In the genomic region with DNA sequence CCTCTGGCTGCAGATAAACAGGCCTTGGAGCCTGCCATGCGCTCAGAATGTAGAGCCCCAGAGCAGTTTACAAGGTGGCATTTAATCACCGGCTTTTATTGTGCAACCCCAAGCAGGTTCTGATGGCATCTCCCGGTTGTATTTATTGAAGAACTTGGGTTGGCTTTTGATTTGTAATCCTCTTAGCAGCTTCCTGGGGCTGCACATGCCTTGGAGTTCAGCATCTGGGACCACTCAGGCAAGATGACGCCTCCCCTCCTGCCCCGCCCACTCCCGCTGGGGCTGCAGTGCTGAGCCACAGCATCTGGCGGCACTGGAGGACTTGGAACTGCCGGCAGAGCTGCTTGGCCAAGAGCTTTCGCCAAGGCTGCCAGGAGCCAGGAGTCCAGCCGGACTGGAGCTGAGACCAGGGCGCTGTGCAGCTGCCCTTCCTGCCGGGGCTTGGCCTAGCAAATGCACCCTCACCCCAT, we compare ENCODE assay signal across 10 cellular contexts. TPM values are rescaled to one million over a fixed set of nuclear protein-coding genes. Genes with fewer than 3 reads are reported as not detected.
A peak's percentile ranks its signal among the peaks of the same experiment; 100 is the strongest.
DNase-seq lines count a peak whose midpoint lies in the region; ATAC-seq and TF ChIP-seq lines count a peak whose summit lies in the region.
"Had no signal": no experiment of that assay in that cellular context is flagged by ENCODE, and none has a peak within 500 bp of the region (broad histone marks: within the 10 kb centered on the region; RNA-seq: fewer than 3 reads in every experiment).

No MANE protein-coding gene starts in this region.

- H3K36me3 Mint-ChIP-seq in activated naive CD8-positive, alpha-beta T cell treated with anti-CD3 and anti-CD28 coated beads, Interleukin-2, amount 50 U/mL, for 24 hours (ENCODE audit: low read depth), result no peaks in the 10 kb centered on the region
- H3K36me3 Mint-ChIP-seq: CD4-positive, CD25-positive, alpha-beta regulatory T cell had no signal

- no peaks in the 10 kb centered on the region for H3K36me3 ChIP-seq in esophagus muscularis mucosa
- no peaks in the 10 kb centered on the region for H3K36me3 ChIP-seq in muscle layer of colon (ENCODE audit: insufficient read depth, low read length)

- H3K27ac ChIP-seq in esophagus muscularis mucosa (replicated peaks in 1 of 4) (peak overlapping the region; percentile 72 to 81 (median 78)), muscle layer of colon (ENCODE audit: low read depth, low read length) (peak overlapping the region; percentile 68)

- H3K27ac Mint-ChIP-seq in activated naive CD8-positive, alpha-beta T cell treated with anti-CD3 and anti-CD28 coated beads, Interleukin-2, amount 50 U/mL, for 24 hours, result no peak overlapping the region

- no peak for TF ChIP-seq EP300 in esophagus muscularis mucosa (IDR thresholded peaks at IDR 0.05)

- H3K27me3 Mint-ChIP-seq in activated naive CD8-positive, alpha-beta T cell treated with anti-CD3 and anti-CD28 coated beads, Interleukin-2, amount 50 U/mL, for 24 hours, result peaks cover 11% of the 10 kb centered on the region

- H3K4me3 ChIP-seq in esophagus muscularis mucosa, result peak overlapping the region in 1 of 4 donors; percentile 27
- H3K4me3 ChIP-seq in muscle layer of colon (ENCODE audit: low read depth in 1 of 2, low read length in 2 of 2), result peak overlapping the region in 1 of 2 donors; percentile 25

- H3K9me3 Mint-ChIP-seq in activated naive CD8-positive, alpha-beta T cell treated with anti-CD3 and anti-CD28 coated beads, Interleukin-2, amount 50 U/mL, for 24 hours, result no peaks in the 10 kb centered on the region
- H3K9me3 Mint-ChIP-seq: CD4-positive, CD25-positive, alpha-beta regulatory T cell had no signal

- H3K4me1 Mint-ChIP-seq in activated naive CD8-positive, alpha-beta T cell treated with anti-CD3 and anti-CD28 coated beads, Interleukin-2, amount 50 U/mL, for 24 hours, result peaks cover 8% of the 10 kb centered on the region
- H3K4me1 Mint-ChIP-seq: CD4-positive, CD25-positive, alpha-beta regulatory T cell had no signal

- intact Hi-C loops in esophagus muscularis mucosa (cut with DNase I), result loop anchor here (2.0 to 5.0 kb wide), 2 partner anchors 42 to 128 kb away; no protein-coding TSS in a partner anchor

- peak; percentile 93 for DNase-seq in AG08396 (ENCODE audit: low spot score)
- peak; percentile 37 for DNase-seq in NCI-H2196 (lab: John Stamatoyannopoulos, UW; ENCODE audit: unreplicated experiment)
- peak; percentile 97 for DNase-seq in esophagus muscularis mucosa (ENCODE audit: extremely low spot score)
- DNase-seq in T-helper 9 cell, result no peak
- no peak for DNase-seq in SKM-1 treated with dmso at 0.1 percent for 144 hours (lab: John Stamatoyannopoulos, UW; ENCODE audit: unreplicated experiment)
- no peak for DNase-seq in activated naive CD8-positive, alpha-beta T cell treated with anti-CD3 and anti-CD28 coated beads, Interleukin-2, amount 50 U/mL, for 24 hours
- DNase-seq: activated effector memory CD4-positive, alpha-beta T cell treated with Interleukin-2 at 50 U/mL for 16 hours; CD4-positive, CD25-positive, alpha-beta regulatory T cell had no signal

- TF ChIP-seq CTCF in esophagus muscularis mucosa (IDR thresholded peaks at IDR 0.05), result peak; percentile 45 to 72 (median 61)

- no peak for TF ChIP-seq POLR2A in esophagus muscularis mucosa (IDR thresholded peaks at IDR 0.05; ENCODE audit: low read depth)

- H3K4me1 ChIP-seq in esophagus muscularis mucosa (peaks cover 65 to 100% (median 100%) of the 10 kb centered on the region in 4 donors), muscle layer of colon (ENCODE audit: insufficient read depth, low read length) (peaks cover 79% of the 10 kb centered on the region)

- ATAC-seq in HG02885 (IDR thresholded peaks at IDR 0.05; ENCODE audit: poor library complexity, unreplicated experiment), result no peak
- ATAC-seq in activated naive CD8-positive, alpha-beta T cell treated with anti-CD3 and anti-CD28 coated beads, Interleukin-2, amount 50 U/mL, for 24 hours, result no peak

- H3K4me3 Mint-ChIP-seq in activated naive CD8-positive, alpha-beta T cell treated with anti-CD3 and anti-CD28 coated beads, Interleukin-2, amount 50 U/mL, for 24 hours, result no peak overlapping the region
- H3K4me3 Mint-ChIP-seq: CD4-positive, CD25-positive, alpha-beta regulatory T cell had no signal

- 10% methylated on average over 3 of the region's 12 CpGs for WGBS in esophagus muscularis mucosa

- peak overlapping the region; percentile 37 for H3K9ac ChIP-seq in muscle layer of colon (ENCODE audit: low read length)

- H3K27me3 ChIP-seq in esophagus muscularis mucosa (peaks cover 0 to 8% (median 0%) of the 10 kb centered on the region in 4 donors), muscle layer of colon (ENCODE audit: control insufficient read depth in 1 of 2, insufficient read depth in 2 of 2, low read length in 2 of 2) (no peaks in the 10 kb centered on the region)

- H3K9me3 ChIP-seq in esophagus muscularis mucosa (no peaks in the 10 kb centered on the region), muscle layer of colon (ENCODE audit: low read length) (no peaks in the 10 kb centered on the region)

RNA-seq across cellular contexts. Expression of a gene that starts 5.3 kb away (rescaled TPM):
- total RNA-seq in esophagus muscularis mucosa, result 10 to 100 TPM; 56.1 to 82.2 (median 67.2) TPM
- total RNA-seq: CD4-positive, CD25-positive, alpha-beta regulatory T cell had no signal

Comparison
In these comparisons a context has a peak if more than half of its experiments do, and no peak if none do; other contexts are left out.
1. DNase-seq: peak in AG08396 (single experiment), NCI-H2196 (single experiment) and esophagus muscularis mucosa (single experiment); none in T-helper 9 cell (single experiment), SKM-1 treated with dmso at 0.1 percent for 144 hours (single experiment) and activated naive CD8-positive, alpha-beta T cell treated with anti-CD3 and anti-CD28 coated beads, Interleukin-2, amount 50 U/mL, for 24 hours (single experiment).